Comparison of ENCODE assay signal across 1 cellular context in the genomic region with DNA sequence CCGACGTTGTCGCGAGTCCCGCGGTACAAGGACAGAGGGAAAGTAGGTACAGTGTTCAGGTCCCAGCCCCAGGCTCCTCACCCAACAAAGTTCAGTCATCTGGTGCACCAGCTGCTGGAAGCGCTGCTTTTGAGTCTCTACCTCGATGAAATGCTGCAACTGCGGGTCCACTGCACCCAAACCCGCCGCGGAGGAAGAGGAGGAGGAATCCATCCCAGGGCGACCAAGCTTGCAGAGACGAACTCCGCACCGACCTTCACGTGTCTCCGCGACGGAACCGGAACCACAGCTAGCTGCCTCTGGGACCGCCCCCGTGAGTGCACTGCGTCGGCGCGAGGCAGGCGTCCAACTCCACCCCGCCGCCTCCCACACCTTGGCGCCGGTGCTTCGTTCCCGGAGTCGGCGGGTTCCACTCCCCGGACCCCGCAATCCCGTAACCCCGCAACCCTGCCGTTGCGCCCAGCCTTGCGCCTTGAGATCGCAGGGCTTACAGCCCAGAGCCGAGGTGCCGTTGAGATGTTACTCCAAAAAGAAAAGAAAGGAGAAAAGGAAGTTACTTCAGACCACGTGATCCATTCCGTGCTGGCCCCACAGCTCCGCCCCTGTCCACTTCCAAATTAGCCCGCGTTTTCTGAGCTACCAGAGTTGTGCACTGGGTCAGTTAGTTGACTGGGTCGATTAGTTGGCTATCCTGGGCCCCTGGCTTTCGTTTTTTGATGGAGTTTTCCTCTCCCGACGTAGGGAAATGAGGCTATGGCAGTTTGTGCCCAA.
TF ChIP-seq lines count a peak whose summit lies in the region.

A gene with protein sequence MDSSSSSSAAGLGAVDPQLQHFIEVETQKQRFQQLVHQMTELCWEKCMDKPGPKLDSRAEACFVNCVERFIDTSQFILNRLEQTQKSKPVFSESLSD (minus strand): TSS at position 291 of the 771 bp plus-strand sequence. CDS start 78 bp downstream, at position 213.

TF ChIP-seq in HepG2, 621 proteins besides CTCF, POLR2A, EP300 and RAD21 (continued from another document and continues in another):
- TF ChIP-seq SALL1 (CRISPR knock-in tag; IDR thresholded peaks at IDR 0.05) (peak; percentile 39), KAT8 (CRISPR knock-in tag; IDR thresholded peaks at IDR 0.05) (peak; percentile 61), TFDP2 (CRISPR knock-in tag; IDR thresholded peaks at IDR 0.05) (peak; percentile 82; the same call in 1 of the 2 replicates), ZNF574 (CRISPR knock-in tag; IDR thresholded peaks at IDR 0.05) (peak; percentile 77), ISL2 (CRISPR knock-in tag; IDR thresholded peaks at IDR 0.05) (0 out of 2 replicates have a peak, but pooled peaks have one; percentile 16), ARID5B (CRISPR knock-in tag; IDR thresholded peaks at IDR 0.05) (peak; percentile 44), MED1 (CRISPR knock-in tag; IDR thresholded peaks at IDR 0.05) (peak; percentile 14; the same call in 1 of the 2 replicates), TBP (CRISPR knock-in tag; IDR thresholded peaks at IDR 0.05) (no peak), ZNF510 (CRISPR knock-in tag; IDR thresholded peaks at IDR 0.05; ENCODE audit: low read depth) (0 out of 2 replicates have a peak, but pooled peaks have one; percentile 39), ZSCAN22 (CRISPR knock-in tag; IDR thresholded peaks at IDR 0.05) (no peak), ZNF414 (CRISPR knock-in tag; IDR thresholded peaks at IDR 0.05) (peak; percentile 35; the same call in 1 of the 2 replicates), SOX6 (IDR thresholded peaks at IDR 0.05) (no peak), SOX6 (CRISPR knock-in tag; IDR thresholded peaks at IDR 0.05) (peak; percentile 34), ZNF614 (CRISPR knock-in tag; IDR thresholded peaks at IDR 0.05; ENCODE audit: borderline replicate concordance) (peak; percentile 38; the same call in 1 of the 2 replicates), YEATS4 (CRISPR knock-in tag; IDR thresholded peaks at IDR 0.05; ENCODE audit: borderline replicate concordance) (peak; percentile 35; the same call in 1 of the 2 replicates), ZNF331 (CRISPR knock-in tag; IDR thresholded peaks at IDR 0.05) (0 out of 2 replicates have a peak, but pooled peaks have one; percentile 23), HOXA3 (CRISPR knock-in tag; IDR thresholded peaks at IDR 0.05) (peak; percentile 49), HNRNPLL (IDR thresholded peaks at IDR 0.05; ENCODE audit: low read depth, low read length, poor library complexity, severe bottlenecking) (peak; percentile 50)
- TF ChIP-seq, protein P1, sequence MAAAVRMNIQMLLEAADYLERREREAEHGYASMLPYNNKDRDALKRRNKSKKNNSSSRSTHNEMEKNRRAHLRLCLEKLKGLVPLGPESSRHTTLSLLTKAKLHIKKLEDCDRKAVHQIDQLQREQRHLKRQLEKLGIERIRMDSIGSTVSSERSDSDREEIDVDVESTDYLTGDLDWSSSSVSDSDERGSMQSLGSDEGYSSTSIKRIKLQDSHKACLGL (CRISPR knock-in tag; IDR thresholded peaks at IDR 0.05), result peak; percentile 72; the same call in 1 of the 2 replicates
- TF ChIP-seq, protein P2, sequence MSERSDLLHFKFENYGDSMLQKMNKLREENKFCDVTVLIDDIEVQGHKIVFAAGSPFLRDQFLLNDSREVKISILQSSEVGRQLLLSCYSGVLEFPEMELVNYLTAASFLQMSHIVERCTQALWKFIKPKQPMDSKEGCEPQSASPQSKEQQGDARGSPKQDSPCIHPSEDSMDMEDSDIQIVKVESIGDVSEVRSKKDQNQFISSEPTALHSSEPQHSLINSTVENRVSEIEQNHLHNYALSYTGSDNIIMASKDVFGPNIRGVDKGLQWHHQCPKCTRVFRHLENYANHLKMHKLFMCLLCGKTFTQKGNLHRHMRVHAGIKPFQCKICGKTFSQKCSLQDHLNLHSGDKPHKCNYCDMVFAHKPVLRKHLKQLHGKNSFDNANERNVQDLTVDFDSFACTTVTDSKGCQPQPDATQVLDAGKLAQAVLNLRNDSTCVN (CRISPR knock-in tag; IDR thresholded peaks at IDR 0.05; ENCODE audit: borderline replicate concordance), result 0 out of 2 replicates have a peak, but pooled peaks have one; percentile 25
- TF ChIP-seq, protein P3, sequence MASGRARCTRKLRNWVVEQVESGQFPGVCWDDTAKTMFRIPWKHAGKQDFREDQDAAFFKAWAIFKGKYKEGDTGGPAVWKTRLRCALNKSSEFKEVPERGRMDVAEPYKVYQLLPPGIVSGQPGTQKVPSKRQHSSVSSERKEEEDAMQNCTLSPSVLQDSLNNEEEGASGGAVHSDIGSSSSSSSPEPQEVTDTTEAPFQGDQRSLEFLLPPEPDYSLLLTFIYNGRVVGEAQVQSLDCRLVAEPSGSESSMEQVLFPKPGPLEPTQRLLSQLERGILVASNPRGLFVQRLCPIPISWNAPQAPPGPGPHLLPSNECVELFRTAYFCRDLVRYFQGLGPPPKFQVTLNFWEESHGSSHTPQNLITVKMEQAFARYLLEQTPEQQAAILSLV (CRISPR knock-in tag; IDR thresholded peaks at IDR 0.05; ENCODE audit: borderline replicate concordance), result no peak
- TF ChIP-seq, protein P4, sequence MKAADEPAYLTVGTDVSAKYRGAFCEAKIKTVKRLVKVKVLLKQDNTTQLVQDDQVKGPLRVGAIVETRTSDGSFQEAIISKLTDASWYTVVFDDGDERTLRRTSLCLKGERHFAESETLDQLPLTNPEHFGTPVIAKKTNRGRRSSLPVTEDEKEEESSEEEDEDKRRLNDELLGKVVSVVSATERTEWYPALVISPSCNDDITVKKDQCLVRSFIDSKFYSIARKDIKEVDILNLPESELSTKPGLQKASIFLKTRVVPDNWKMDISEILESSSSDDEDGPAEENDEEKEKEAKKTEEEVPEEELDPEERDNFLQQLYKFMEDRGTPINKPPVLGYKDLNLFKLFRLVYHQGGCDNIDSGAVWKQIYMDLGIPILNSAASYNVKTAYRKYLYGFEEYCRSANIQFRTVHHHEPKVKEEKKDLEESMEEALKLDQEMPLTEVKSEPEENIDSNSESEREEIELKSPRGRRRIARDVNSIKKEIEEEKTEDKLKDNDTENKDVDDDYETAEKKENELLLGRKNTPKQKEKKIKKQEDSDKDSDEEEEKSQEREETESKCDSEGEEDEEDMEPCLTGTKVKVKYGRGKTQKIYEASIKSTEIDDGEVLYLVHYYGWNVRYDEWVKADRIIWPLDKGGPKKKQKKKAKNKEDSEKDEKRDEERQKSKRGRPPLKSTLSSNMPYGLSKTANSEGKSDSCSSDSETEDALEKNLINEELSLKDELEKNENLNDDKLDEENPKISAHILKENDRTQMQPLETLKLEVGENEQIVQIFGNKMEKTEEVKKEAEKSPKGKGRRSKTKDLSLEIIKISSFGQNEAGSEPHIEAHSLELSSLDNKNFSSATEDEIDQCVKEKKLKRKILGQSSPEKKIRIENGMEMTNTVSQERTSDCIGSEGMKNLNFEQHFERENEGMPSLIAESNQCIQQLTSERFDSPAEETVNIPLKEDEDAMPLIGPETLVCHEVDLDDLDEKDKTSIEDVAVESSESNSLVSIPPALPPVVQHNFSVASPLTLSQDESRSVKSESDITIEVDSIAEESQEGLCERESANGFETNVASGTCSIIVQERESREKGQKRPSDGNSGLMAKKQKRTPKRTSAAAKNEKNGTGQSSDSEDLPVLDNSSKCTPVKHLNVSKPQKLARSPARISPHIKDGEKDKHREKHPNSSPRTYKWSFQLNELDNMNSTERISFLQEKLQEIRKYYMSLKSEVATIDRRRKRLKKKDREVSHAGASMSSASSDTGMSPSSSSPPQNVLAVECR (CRISPR knock-in tag; IDR thresholded peaks at IDR 0.05; ENCODE audit: borderline replicate concordance), result peak; percentile 78
- TF ChIP-seq, protein P5, sequence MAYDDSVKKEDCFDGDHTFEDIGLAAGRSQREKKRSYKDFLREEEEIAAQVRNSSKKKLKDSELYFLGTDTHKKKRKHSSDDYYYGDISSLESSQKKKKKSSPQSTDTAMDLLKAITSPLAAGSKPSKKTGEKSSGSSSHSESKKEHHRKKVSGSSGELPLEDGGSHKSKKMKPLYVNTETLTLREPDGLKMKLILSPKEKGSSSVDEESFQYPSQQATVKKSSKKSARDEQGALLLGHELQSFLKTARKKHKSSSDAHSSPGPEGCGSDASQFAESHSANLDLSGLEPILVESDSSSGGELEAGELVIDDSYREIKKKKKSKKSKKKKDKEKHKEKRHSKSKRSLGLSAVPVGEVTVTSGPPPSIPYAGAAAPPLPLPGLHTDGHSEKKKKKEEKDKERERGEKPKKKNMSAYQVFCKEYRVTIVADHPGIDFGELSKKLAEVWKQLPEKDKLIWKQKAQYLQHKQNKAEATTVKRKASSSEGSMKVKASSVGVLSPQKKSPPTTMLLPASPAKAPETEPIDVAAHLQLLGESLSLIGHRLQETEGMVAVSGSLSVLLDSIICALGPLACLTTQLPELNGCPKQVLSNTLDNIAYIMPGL (CRISPR knock-in tag; IDR thresholded peaks at IDR 0.05; ENCODE audit: borderline replicate concordance in 1 of 2, low read depth in 1 of 2), result peak; percentile 29 to 42; a peak in 1 of 4 replicates
- TF ChIP-seq, protein P6, sequence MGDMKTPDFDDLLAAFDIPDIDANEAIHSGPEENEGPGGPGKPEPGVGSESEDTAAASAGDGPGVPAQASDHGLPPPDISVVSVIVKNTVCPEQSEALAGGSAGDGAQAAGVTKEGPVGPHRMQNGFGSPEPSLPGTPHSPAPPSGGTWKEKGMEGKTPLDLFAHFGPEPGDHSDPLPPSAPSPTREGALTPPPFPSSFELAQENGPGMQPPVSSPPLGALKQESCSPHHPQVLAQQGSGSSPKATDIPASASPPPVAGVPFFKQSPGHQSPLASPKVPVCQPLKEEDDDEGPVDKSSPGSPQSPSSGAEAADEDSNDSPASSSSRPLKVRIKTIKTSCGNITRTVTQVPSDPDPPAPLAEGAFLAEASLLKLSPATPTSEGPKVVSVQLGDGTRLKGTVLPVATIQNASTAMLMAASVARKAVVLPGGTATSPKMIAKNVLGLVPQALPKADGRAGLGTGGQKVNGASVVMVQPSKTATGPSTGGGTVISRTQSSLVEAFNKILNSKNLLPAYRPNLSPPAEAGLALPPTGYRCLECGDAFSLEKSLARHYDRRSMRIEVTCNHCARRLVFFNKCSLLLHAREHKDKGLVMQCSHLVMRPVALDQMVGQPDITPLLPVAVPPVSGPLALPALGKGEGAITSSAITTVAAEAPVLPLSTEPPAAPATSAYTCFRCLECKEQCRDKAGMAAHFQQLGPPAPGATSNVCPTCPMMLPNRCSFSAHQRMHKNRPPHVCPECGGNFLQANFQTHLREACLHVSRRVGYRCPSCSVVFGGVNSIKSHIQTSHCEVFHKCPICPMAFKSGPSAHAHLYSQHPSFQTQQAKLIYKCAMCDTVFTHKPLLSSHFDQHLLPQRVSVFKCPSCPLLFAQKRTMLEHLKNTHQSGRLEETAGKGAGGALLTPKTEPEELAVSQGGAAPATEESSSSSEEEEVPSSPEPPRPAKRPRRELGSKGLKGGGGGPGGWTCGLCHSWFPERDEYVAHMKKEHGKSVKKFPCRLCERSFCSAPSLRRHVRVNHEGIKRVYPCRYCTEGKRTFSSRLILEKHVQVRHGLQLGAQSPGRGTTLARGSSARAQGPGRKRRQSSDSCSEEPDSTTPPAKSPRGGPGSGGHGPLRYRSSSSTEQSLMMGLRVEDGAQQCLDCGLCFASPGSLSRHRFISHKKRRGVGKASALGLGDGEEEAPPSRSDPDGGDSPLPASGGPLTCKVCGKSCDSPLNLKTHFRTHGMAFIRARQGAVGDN (CRISPR knock-in tag; IDR thresholded peaks at IDR 0.05), result peak; percentile 85
